ENCODE assay signal across 21 cellular contexts in the genomic region with DNA sequence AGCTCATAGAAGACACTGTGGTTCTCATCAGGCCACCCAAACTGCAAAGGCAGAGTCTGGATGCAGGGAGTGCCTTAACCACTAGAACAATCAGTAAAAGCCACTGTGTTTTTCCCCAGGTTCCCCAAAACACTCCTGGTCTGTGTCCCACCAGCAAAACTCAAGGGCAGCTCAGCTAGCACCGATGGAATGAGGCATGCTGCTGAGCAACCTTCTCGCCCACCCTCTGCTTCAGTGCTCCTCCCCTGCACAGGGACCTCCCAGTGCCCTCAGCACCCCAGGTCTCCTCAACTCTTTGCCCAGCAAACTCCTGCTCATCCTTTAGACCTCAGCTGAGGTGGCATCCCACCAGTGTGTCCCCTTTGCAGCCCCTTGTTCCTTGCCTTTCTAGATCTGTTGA. TPM values are rescaled to one million over a fixed set of nuclear protein-coding genes. Genes with fewer than 3 reads are reported as not detected.
DNase-seq lines count a peak whose midpoint lies in the region; ATAC-seq and TF ChIP-seq lines count a peak whose summit lies in the region.
"Had no signal": no experiment of that assay in that cellular context is flagged by ENCODE, and none has a peak within 500 bp of the region (broad histone marks: within the 10 kb centered on the region; RNA-seq: fewer than 3 reads in every experiment).

No MANE protein-coding gene starts in this region.

- peak; percentile 6 for ATAC-seq in left ventricle myocardium superior
- no peak for ATAC-seq in HG03039 (IDR thresholded peaks at IDR 0.05; ENCODE audit: unreplicated experiment)

- no peaks in the 10 kb centered on the region for H3K36me3 ChIP-seq in right atrium auricular region
- H3K36me3 ChIP-seq in neuronal stem cell (replicated peaks in 1 of 2; ENCODE audit: control insufficient read depth in 2 of 2, insufficient read depth in 2 of 2, low read length in 2 of 2), result no peaks in the 10 kb centered on the region
- no peaks in the 10 kb centered on the region for H3K36me3 ChIP-seq in suprapubic skin

- no peak overlapping the region for H2BK15ac ChIP-seq in neuronal stem cell (ENCODE audit: low read length)

- H3K4me2 ChIP-seq in neuronal stem cell (ENCODE audit: insufficient read depth, low read length, poor library complexity, severe bottlenecking), result no peak overlapping the region

- H3K4me3 ChIP-seq in right atrium auricular region, result no peak overlapping the region
- no peak overlapping the region for H3K4me3 ChIP-seq in neuronal stem cell (ENCODE audit: low read length in 2 of 2)
- H3K4me3 ChIP-seq in suprapubic skin, result no peak overlapping the region

- H2AK5ac ChIP-seq in neuronal stem cell (ENCODE audit: low read depth, low read length), result peak overlapping the region; percentile 26

- H3K27me3 ChIP-seq in right atrium auricular region, result no peaks in the 10 kb centered on the region
- H3K27me3 ChIP-seq in neuronal stem cell (ENCODE audit: control insufficient read depth in 3 of 3, insufficient read depth in 3 of 3, low read depth in 1 of 3, low read length in 3 of 3), result no peaks in the 10 kb centered on the region
- peaks cover 6% of the 10 kb centered on the region for H3K27me3 ChIP-seq in suprapubic skin

- no peak for TF ChIP-seq POLR2A in suprapubic skin (IDR thresholded peaks at IDR 0.05)

- H3K4ac ChIP-seq in neuronal stem cell (ENCODE audit: low read length), result no peak overlapping the region

- DNase-seq in left ventricle myocardium superior (no peak), right atrium auricular region (ENCODE audit: low spot score) (no peak), neuronal stem cell (ENCODE audit: low spot score) (no peak), suprapubic skin (ENCODE audit: low spot score in 2 of 2) (no peak)
- no peak for DNase-seq in activated CD4-positive, alpha-beta T cell treated with anti-CD3 and anti-CD28 coated beads for 1 hour
- DNase-seq: C1 segment of cervical spinal cord; Calu3; CD4-positive, alpha-beta memory T cell; COR-L47; DMS53; DMS79 treated with DMSO at 0.1 percent for 48 hours; GF-D8; HCEC 1CT had no signal

- no peaks in the 10 kb centered on the region for H3K79me1 ChIP-seq in neuronal stem cell (ENCODE audit: low read depth, low read length)

- H3K23ac ChIP-seq in neuronal stem cell (ENCODE audit: low read depth, low read length, poor library complexity), result no peak overlapping the region

- H3K9ac ChIP-seq in neuronal stem cell (ENCODE audit: low read depth, low read length, poor library complexity), result no peak overlapping the region

- intact Hi-C loops in left ventricle myocardium superior (cut with micrococcal nuclease), result no loop called here

- H2AFZ ChIP-seq in neuronal stem cell (ENCODE audit: low read length), result no peak overlapping the region

- H3K27ac ChIP-seq in right atrium auricular region (no peak overlapping the region), neuronal stem cell (replicated peaks; ENCODE audit: low read length) (no peak overlapping the region), suprapubic skin (peak overlapping the region; percentile 66)

- no peak overlapping the region for H4K8ac ChIP-seq in neuronal stem cell (ENCODE audit: low read depth, low read length)

- TF ChIP-seq CTCF in right atrium auricular region (IDR thresholded peaks at IDR 0.05) (no peak), suprapubic skin (IDR thresholded peaks at IDR 0.05) (no peak)

- no peak for TF ChIP-seq EP300 in suprapubic skin (IDR thresholded peaks at IDR 0.05)

- H2BK12ac ChIP-seq in neuronal stem cell (ENCODE audit: low read length), result no peak overlapping the region

- H2BK5ac ChIP-seq in neuronal stem cell (ENCODE audit: low read length), result no peak overlapping the region

- WGBS in neuronal stem cell (ENCODE audit: extremely low coverage in 2 of 2, insufficient read length in 2 of 2, insufficient replicate concordance in 1 of 2), 2 donors, result no CpG with 5 or more reads among the region's 2 CpGs
- 64% methylated on average over 2 of the region's 2 CpGs for WGBS in suprapubic skin

- no peak overlapping the region for H2BK120ac ChIP-seq in neuronal stem cell (ENCODE audit: low read depth, low read length)

- H3K9me3 ChIP-seq in right atrium auricular region, result no peaks in the 10 kb centered on the region
- no peaks in the 10 kb centered on the region for H3K9me3 ChIP-seq in neuronal stem cell (replicated peaks in 1 of 2; ENCODE audit: control insufficient read depth in 2 of 2, insufficient read depth in 1 of 2, low read depth in 1 of 2, low read length in 2 of 2)
- no peaks in the 10 kb centered on the region for H3K9me3 ChIP-seq in suprapubic skin

- H3K4me1 ChIP-seq in right atrium auricular region (peaks cover 0 to 11% of the 10 kb centered on the region in 2 donors), neuronal stem cell (ENCODE audit: control insufficient read depth in 2 of 2, insufficient read depth in 1 of 2, low read depth in 1 of 2, low read length in 2 of 2) (peaks cover 0 to 5% of the 10 kb centered on the region in 2 donors), suprapubic skin (peaks cover 21% of the 10 kb centered on the region)

- no peak overlapping the region for H3K18ac ChIP-seq in neuronal stem cell (ENCODE audit: low read length)

- no peak overlapping the region for H3K14ac ChIP-seq in neuronal stem cell (ENCODE audit: low read length)

- no peak overlapping the region for H4K91ac ChIP-seq in neuronal stem cell (ENCODE audit: low read depth, low read length, poor library complexity)

RNA-seq across cellular contexts. Expression of a gene that starts 4.0 kb away (rescaled TPM):
- not detected for total RNA-seq in left ventricle myocardium superior
- not detected for total RNA-seq in right atrium auricular region
- not detected for polyA plus RNA-seq in neuronal stem cell (2013, experiment 1 of 2)
- polyA plus RNA-seq in neuronal stem cell (2013, experiment 2 of 2), result not detected
- 100 to 1,000 TPM; 146 to 424 (median 275) TPM for total RNA-seq in suprapubic skin
- total RNA-seq: A172; A673; Calu3; CD4-positive, alpha-beta memory T cell; Daoy; G401; H1; H7 had no signal
- polyA plus RNA-seq: BJ; CD4-positive, alpha-beta memory T cell had no signal

RNA-seq across cellular contexts. Expression of a gene that starts 19.2 kb away (rescaled TPM):
- total RNA-seq in left ventricle myocardium superior, result 0.15 TPM
- total RNA-seq in right atrium auricular region, result not detected
- polyA plus RNA-seq in neuronal stem cell (2013, experiment 1 of 2), result not detected
- not detected for polyA plus RNA-seq in neuronal stem cell (2013, experiment 2 of 2)
- total RNA-seq in suprapubic skin, result 1,000 to 10,000 TPM; 4,815 to 9,656 (median 5,822) TPM
- total RNA-seq: A172, A673, Calu3, Daoy, G401, H1, H7 had no signal
- polyA plus RNA-seq: BJ, H1 had no signal

RNA-seq across cellular contexts. Expression of a gene that starts 47.4 kb away (rescaled TPM):
- not detected for total RNA-seq in left ventricle myocardium superior
- total RNA-seq in right atrium auricular region, result not detected
- not detected for polyA plus RNA-seq in neuronal stem cell (2013, experiment 1 of 2)
- not detected for polyA plus RNA-seq in neuronal stem cell (2013, experiment 2 of 2)
- 1,000 to 10,000 TPM in 2 of 4 donors, 100 to 1,000 TPM in 2; 357 to 1,953 (median 1,221) TPM for total RNA-seq in suprapubic skin
- total RNA-seq: A172, A673, Calu3, G401, H1, H7 had no signal
- polyA plus RNA-seq: BJ, H1 had no signal

Comparison
In these comparisons a context has a peak if more than half of its experiments do, and no peak if none do; other contexts are left out.
1. RNA of a gene that starts 4.0 kb away (total RNA-seq): 146 to 424 TPM in suprapubic skin; not detected in left ventricle myocardium superior (single experiment) and not detected in right atrium auricular region; every median in the first group is over 100 times any median in the second.
2. RNA of a gene that starts 19.2 kb away (total RNA-seq): 4,815 to 9,656 TPM in suprapubic skin; 0.15 TPM in left ventricle myocardium superior (single experiment) and not detected in right atrium auricular region; every median in the first group is over 1,000 times any median in the second.
3. RNA of a gene that starts 47.4 kb away (total RNA-seq): 357 to 1,953 TPM in suprapubic skin; not detected in left ventricle myocardium superior (single experiment) and not detected in right atrium auricular region; every median in the first group is over 100 times any median in the second.